In genomic region chr20:35700625-35701148, GRCh38 we compare ENCODE assay signal across 9 cellular contexts. TPM values are rescaled to one million over a fixed set of nuclear protein-coding genes. Genes with fewer than 3 reads are reported as not detected.
DNase-seq lines count a peak whose midpoint lies in the region; ATAC-seq and TF ChIP-seq lines count a peak whose summit lies in the region.
"Had no signal": no experiment of that assay in that cellular context is flagged by ENCODE, and none has a peak within 500 bp of the region (broad histone marks: within the 10 kb centered on the region; RNA-seq: fewer than 3 reads in every experiment).

No MANE protein-coding gene starts in this region.

- peaks cover 51% of the 10 kb centered on the region for H3K4me1 ChIP-seq in left ventricle myocardium inferior

- peaks cover 49% of the 10 kb centered on the region for H3K36me3 Mint-ChIP-seq in activated CD4-positive, alpha-beta memory T cell treated with anti-CD3 and anti-CD28 coated beads for 36 hours
- peaks cover 11% of the 10 kb centered on the region for H3K36me3 Mint-ChIP-seq in type B pancreatic cell

- DNase-seq in left ventricle myocardium inferior (no peak), left cardiac atrium (no peak), glomerular visceral epithelial cell (ENCODE audit: extremely low spot score) (peak; percentile 34), type B pancreatic cell (ENCODE audit: extremely low spot score, unreplicated experiment) (no peak), amniotic stem cell (lab: John Stamatoyannopoulos, UW) (no peak), Ammon's horn (ENCODE audit: low spot score) (no peak)
- DNase-seq in activated CD4-positive, alpha-beta memory T cell treated with anti-CD3 and anti-CD28 coated beads for 36 hours: no peak
- DNase-seq: NCI-H2029 had no signal

- H3K9me3 ChIP-seq in left ventricle myocardium inferior (replicated peaks): no peaks in the 10 kb centered on the region

- no peak for ATAC-seq in left cardiac atrium
- no peak for ATAC-seq in GM21423 (IDR thresholded peaks at IDR 0.05; ENCODE audit: unreplicated experiment)

- H3K4me3 Mint-ChIP-seq in activated CD4-positive, alpha-beta memory T cell treated with anti-CD3 and anti-CD28 coated beads for 36 hours: peak overlapping the region; percentile 88
- H3K4me3 Mint-ChIP-seq in type B pancreatic cell: peak overlapping the region; percentile 92

- H3K4me1 Mint-ChIP-seq in activated CD4-positive, alpha-beta memory T cell treated with anti-CD3 and anti-CD28 coated beads for 36 hours (ENCODE audit: low read depth): peaks cover 55% of the 10 kb centered on the region
- H3K4me1 Mint-ChIP-seq in type B pancreatic cell (ENCODE audit: unreplicated experiment): peaks cover 23% of the 10 kb centered on the region

- TF ChIP-seq CTCF in left ventricle myocardium inferior (IDR thresholded peaks at IDR 0.05; ENCODE audit: borderline replicate concordance): no peak
- TF ChIP-seq CTCF in type B pancreatic cell (conservative IDR thresholded peaks at IDR 0.05): no peak

- peak overlapping the region; percentile 88 for H3K4me3 ChIP-seq in left ventricle myocardium inferior

- intact Hi-C loops in left ventricle myocardium inferior (cut with micrococcal nuclease) (no loop called here), left cardiac atrium (cut with DNase I) (loop anchor here (5.0 to 10.0 kb wide), 2 partner anchors 37 to 184 kb away; no protein-coding TSS in a partner anchor)
- intact Hi-C loops in activated CD4-positive, alpha-beta memory T cell treated with anti-CD3 and anti-CD28 coated beads for 36 hours (cut with micrococcal nuclease): no loop called here

- peak overlapping the region; percentile 91 for H3K27ac Mint-ChIP-seq in activated CD4-positive, alpha-beta memory T cell treated with anti-CD3 and anti-CD28 coated beads for 36 hours
- H3K27ac Mint-ChIP-seq in type B pancreatic cell: peak overlapping the region; percentile 85

- POLR2A ChIA-PET in activated CD4-positive, alpha-beta memory T cell treated with anti-CD3 and anti-CD28 coated beads for 36 hours (lab: Charles Lee): interaction anchor here (0.8 to 5.3 kb wide), 7 partner anchors 10 to 253 kb away, joined by 3 to 44 read pairs (median 7); partner anchors contain the start of genes PHF20 and RBM39

- H3K27me3 Mint-ChIP-seq in activated CD4-positive, alpha-beta memory T cell treated with anti-CD3 and anti-CD28 coated beads for 36 hours: no peaks in the 10 kb centered on the region
- H3K27me3 Mint-ChIP-seq in type B pancreatic cell: no peaks in the 10 kb centered on the region

- no peaks in the 10 kb centered on the region for H3K27me3 ChIP-seq in left ventricle myocardium inferior (ENCODE audit: low read depth)

- no peaks in the 10 kb centered on the region for H3K9me3 Mint-ChIP-seq in activated CD4-positive, alpha-beta memory T cell treated with anti-CD3 and anti-CD28 coated beads for 36 hours
- H3K9me3 Mint-ChIP-seq in type B pancreatic cell: no peaks in the 10 kb centered on the region

- CTCF ChIA-PET in activated CD4-positive, alpha-beta memory T cell treated with anti-CD3 and anti-CD28 coated beads for 36 hours (lab: Charles Lee): interaction anchor here (0.6 to 2.1 kb wide), 4 partner anchors 40 to 183 kb away, joined by 3 to 8 read pairs (median 3); partner anchors contain the start of gene RBM39

- H3K36me3 ChIP-seq in left ventricle myocardium inferior: peaks cover 56% of the 10 kb centered on the region

- peak overlapping the region; percentile 93 for H3K27ac ChIP-seq in left ventricle myocardium inferior (replicated peaks)

RNA-seq across cellular contexts. Expression of gene ROMO1, which starts 1.5 kb away (rescaled TPM):
- total RNA-seq in left ventricle myocardium inferior (210 TPM), left cardiac atrium (100 to 1,000 TPM; 172 to 184 TPM), type B pancreatic cell (ENCODE audit: low replicate concordance) (131 and 160 TPM in 2 replicates)
- 100 to 1,000 TPM; 141 to 142 TPM for total RNA-seq in activated CD4-positive, alpha-beta memory T cell treated with anti-CD3 and anti-CD28 coated beads for 36 hours

RNA-seq across cellular contexts. Expression of gene NFS1, which starts 1.5 kb away (rescaled TPM):
- total RNA-seq in left ventricle myocardium inferior (60.8 TPM), left cardiac atrium (10 to 100 TPM; 33.6 to 36.8 TPM), type B pancreatic cell (ENCODE audit: low replicate concordance) (26.7 and 29.9 TPM in 2 replicates)
- 10 to 100 TPM; 36.9 to 40.8 TPM for total RNA-seq in activated CD4-positive, alpha-beta memory T cell treated with anti-CD3 and anti-CD28 coated beads for 36 hours

RNA-seq across cellular contexts. Expression of gene CPNE1, which starts 36.0 kb away (rescaled TPM):
- total RNA-seq in left ventricle myocardium inferior: 47.3 TPM
- 10 to 100 TPM; 69.1 to 84.1 TPM for total RNA-seq in left cardiac atrium
- total RNA-seq in activated CD4-positive, alpha-beta memory T cell treated with anti-CD3 and anti-CD28 coated beads for 36 hours: 100 to 1,000 TPM; 242 to 253 TPM
- 115 and 192 TPM in 2 replicates for total RNA-seq in type B pancreatic cell (ENCODE audit: low replicate concordance)

RNA-seq across cellular contexts. Expression of gene RBM12, which starts 36.0 kb away (rescaled TPM):
- total RNA-seq in left ventricle myocardium inferior: 46.2 TPM
- 10 to 100 TPM; 44.6 to 62.7 TPM for total RNA-seq in left cardiac atrium
- 100 to 1,000 TPM; 110 to 114 TPM for total RNA-seq in activated CD4-positive, alpha-beta memory T cell treated with anti-CD3 and anti-CD28 coated beads for 36 hours
- 122 and 153 TPM in 2 replicates for total RNA-seq in type B pancreatic cell (ENCODE audit: low replicate concordance)

RNA-seq across cellular contexts. Expression of gene RBM39, which starts 41.4 kb away (rescaled TPM):
- total RNA-seq in left ventricle myocardium inferior: 128 TPM
- total RNA-seq in left cardiac atrium: 100 to 1,000 TPM; 143 to 172 TPM
- 100 to 1,000 TPM; 243 to 259 TPM for total RNA-seq in activated CD4-positive, alpha-beta memory T cell treated with anti-CD3 and anti-CD28 coated beads for 36 hours
- 361 and 398 TPM in 2 replicates for total RNA-seq in type B pancreatic cell (ENCODE audit: low replicate concordance)

Comparison
In these comparisons a context has a peak if more than half of its experiments do, and no peak if none do; other contexts are left out.
1. intact Hi-C loops: an anchor here in left cardiac atrium (5.0 to 10.0 kb wide); none called in left ventricle myocardium inferior and activated CD4-positive, alpha-beta memory T cell treated with anti-CD3 and anti-CD28 coated beads for 36 hours.